Comparison of ENCODE assay signal across 1 cellular context in genomic region chr3:159775372-159775961, GRCh38.
TF ChIP-seq lines count a peak whose summit lies in the region.

No MANE protein-coding gene starts in this region.

TF ChIP-seq in HepG2, 621 proteins besides CTCF, POLR2A, EP300 and RAD21 (continued from another document):
- no peak for TF ChIP-seq ZBTB4 (CRISPR knock-in tag; IDR thresholded peaks at IDR 0.05; ENCODE audit: borderline replicate concordance)
- no peak for TF ChIP-seq ZNF674 (CRISPR knock-in tag; IDR thresholded peaks at IDR 0.05; ENCODE audit: low read depth)
- no peak for TF ChIP-seq ZFAT (CRISPR knock-in tag; conservative IDR thresholded peaks at IDR 0.05)
